8 cellular contexts compared by ENCODE assay signal in genomic region chr13:91346848-91347211, GRCh38. TPM values are rescaled to one million over a fixed set of nuclear protein-coding genes. Genes with fewer than 3 reads are reported as not detected.
DNase-seq lines count a peak whose midpoint lies in the region; ATAC-seq and TF ChIP-seq lines count a peak whose summit lies in the region.

No MANE protein-coding gene starts in this region.

- CTCF ChIA-PET in Calu3 (lab: Charles Lee): no interaction called here

- H3K27ac Mint-ChIP-seq in Calu3 (ENCODE audit: unreplicated experiment): peak overlapping the region; percentile 20
- peak overlapping the region; percentile 94 for H3K27ac Mint-ChIP-seq in T-helper 2 cell treated with Interferon-gamma antibody and Interleukin-4, amounts not matched to agents 5 μg/mL and 100 μg/mL, for 36 hours
- peak overlapping the region; percentile 99 for H3K27ac Mint-ChIP-seq in stimulated activated naive B cell treated with anti-CD40 and anti-IgM and Interleukin-4, amounts not matched to agents 10 μg/mL and 1 μg/mL and 100 μg/mL, for 72 hours

- H3K4me3 Mint-ChIP-seq in Calu3 (ENCODE audit: low read depth, unreplicated experiment): peak overlapping the region; percentile 79
- H3K4me3 Mint-ChIP-seq in T-helper 2 cell treated with Interferon-gamma antibody and Interleukin-4, amounts not matched to agents 5 μg/mL and 100 μg/mL, for 36 hours: peak overlapping the region; percentile 96
- peak overlapping the region; percentile 97 to 99 for H3K4me3 Mint-ChIP-seq in stimulated activated naive B cell treated with anti-CD40 and anti-IgM and Interleukin-4, amounts not matched to agents 10 μg/mL and 1 μg/mL and 100 μg/mL, for 72 hours

- intact Hi-C loops in Calu3 (cut with micrococcal nuclease; ENCODE audit: unreplicated experiment): no loop called here

- H3K9me3 Mint-ChIP-seq in Calu3 (ENCODE audit: low read depth, unreplicated experiment): no peaks in the 10 kb centered on the region
- no peaks in the 10 kb centered on the region for H3K9me3 Mint-ChIP-seq in T-helper 2 cell treated with Interferon-gamma antibody and Interleukin-4, amounts not matched to agents 5 μg/mL and 100 μg/mL, for 36 hours
- no peaks in the 10 kb centered on the region for H3K9me3 Mint-ChIP-seq in stimulated activated naive B cell treated with anti-CD40 and anti-IgM and Interleukin-4, amounts not matched to agents 10 μg/mL and 1 μg/mL and 100 μg/mL, for 72 hours

- peaks cover 3% of the 10 kb centered on the region for H3K4me1 Mint-ChIP-seq in Calu3 (ENCODE audit: low read depth, unreplicated experiment)
- H3K4me1 Mint-ChIP-seq in T-helper 2 cell treated with Interferon-gamma antibody and Interleukin-4, amounts not matched to agents 5 μg/mL and 100 μg/mL, for 36 hours (ENCODE audit: low read depth): peaks cover 39% of the 10 kb centered on the region
- H3K4me1 Mint-ChIP-seq in stimulated activated naive B cell treated with anti-CD40 and anti-IgM and Interleukin-4, amounts not matched to agents 10 μg/mL and 1 μg/mL and 100 μg/mL, for 72 hours: peaks cover 7 to 32% of the 10 kb centered on the region in 2 donors

- TF ChIP-seq CTCF in Calu3 (IDR thresholded peaks at IDR 0.05; ENCODE audit: unreplicated experiment): no peak

- DNase-seq in Calu3 (no peak), cerebellar cortex (ENCODE audit: low spot score) (peak; percentile 32), medulla oblongata (ENCODE audit: extremely low spot score) (peak; percentile 31), NCI-H446 treated with DMSO at 0.1 percent for 48 hours (lab: John Stamatoyannopoulos, UW) (no peak)
- peak; percentile 41 for DNase-seq in T-helper 2 cell treated with Interferon-gamma antibody and Interleukin-4, amounts not matched to agents 5 μg/mL and 100 μg/mL, for 36 hours (ENCODE audit: low spot score)
- DNase-seq in stimulated activated naive B cell treated with anti-CD40 and anti-IgM and Interleukin-4, amounts not matched to agents 10 μg/mL and 1 μg/mL and 100 μg/mL, for 72 hours: peak; percentile 50

- H3K36me3 Mint-ChIP-seq in Calu3 (ENCODE audit: insufficient read depth, unreplicated experiment): peaks cover 33% of the 10 kb centered on the region
- H3K36me3 Mint-ChIP-seq in T-helper 2 cell treated with Interferon-gamma antibody and Interleukin-4, amounts not matched to agents 5 μg/mL and 100 μg/mL, for 36 hours (ENCODE audit: low read depth): peaks cover 27% of the 10 kb centered on the region
- peaks cover 19 to 23% of the 10 kb centered on the region in 2 donors for H3K36me3 Mint-ChIP-seq in stimulated activated naive B cell treated with anti-CD40 and anti-IgM and Interleukin-4, amounts not matched to agents 10 μg/mL and 1 μg/mL and 100 μg/mL, for 72 hours

- no TSS peak for BruUV-seq in Calu3 (replicated peaks; lab: Mats Ljungman, UMichigan)

- no peaks in the 10 kb centered on the region for H3K27me3 Mint-ChIP-seq in Calu3 (ENCODE audit: unreplicated experiment)
- H3K27me3 Mint-ChIP-seq in T-helper 2 cell treated with Interferon-gamma antibody and Interleukin-4, amounts not matched to agents 5 μg/mL and 100 μg/mL, for 36 hours (ENCODE audit: low read depth): peaks cover 6% of the 10 kb centered on the region
- H3K27me3 Mint-ChIP-seq in stimulated activated naive B cell treated with anti-CD40 and anti-IgM and Interleukin-4, amounts not matched to agents 10 μg/mL and 1 μg/mL and 100 μg/mL, for 72 hours: no peaks in the 10 kb centered on the region

- ATAC-seq in GM19452 (IDR thresholded peaks at IDR 0.05; ENCODE audit: unreplicated experiment): peak; percentile 25
- ATAC-seq in HG03457 (IDR thresholded peaks at IDR 0.05; ENCODE audit: unreplicated experiment): peak; percentile 21
- ATAC-seq in stimulated activated naive B cell treated with anti-CD40 and anti-IgM and Interleukin-4, amounts not matched to agents 10 μg/mL and 1 μg/mL and 100 μg/mL, for 72 hours (replicated peaks): peak; percentile 46 to 49

RNA-seq across cellular contexts. Expression of gene MIR17HG, which starts 0.7 kb away (rescaled TPM):
- total RNA-seq in Calu3 (2022): 3.4 and 4.1 TPM in 2 replicates

RNA-seq across cellular contexts. Expression of gene GPC5, which starts 51.6 kb away (rescaled TPM):
- total RNA-seq in Calu3 (2022): not detected in 2 replicates

Comparison
In these comparisons a context has a peak if more than half of its experiments do, and no peak if none do; other contexts are left out.
1. DNase-seq: peak in T-helper 2 cell treated with Interferon-gamma antibody and Interleukin-4, amounts not matched to agents 5 μg/mL and 100 μg/mL, for 36 hours (single experiment), cerebellar cortex (single experiment), medulla oblongata (single experiment) and stimulated activated naive B cell treated with anti-CD40 and anti-IgM and Interleukin-4, amounts not matched to agents 10 μg/mL and 1 μg/mL and 100 μg/mL, for 72 hours (single experiment); none in Calu3 (single experiment) and NCI-H446 treated with DMSO at 0.1 percent for 48 hours (single experiment).
2. H3K27ac Mint-ChIP-seq: peak in every context shown above with its lines; median percentile 99 in stimulated activated naive B cell treated with anti-CD40 and anti-IgM and Interleukin-4, amounts not matched to agents 10 μg/mL and 1 μg/mL and 100 μg/mL, for 72 hours; 94 in T-helper 2 cell treated with Interferon-gamma antibody and Interleukin-4, amounts not matched to agents 5 μg/mL and 100 μg/mL, for 36 hours; 20 in Calu3.
3. Peak in every context shown above with its lines, with median percentiles within 50 percentile points of each other: H3K4me3 Mint-ChIP-seq and ATAC-seq.